11 cellular contexts compared by ENCODE assay signal in genomic region chr12:2494490-2495192, GRCh38.
DNase-seq lines count a peak whose midpoint lies in the region; ATAC-seq and TF ChIP-seq lines count a peak whose summit lies in the region.
"Had no signal": no experiment of that assay in that cellular context is flagged by ENCODE, and none has a peak within 500 bp of the region (broad histone marks: within the 10 kb centered on the region; RNA-seq: fewer than 3 reads in every experiment).

No MANE protein-coding gene starts in this region.

- no peaks in the 10 kb centered on the region for H3K27me3 ChIP-seq in heart right ventricle
- H3K27me3 ChIP-seq in transverse colon = no peaks in the 10 kb centered on the region
- no peaks in the 10 kb centered on the region for H3K27me3 ChIP-seq in GM23338 (ENCODE audit: insufficient read depth)

- H3K4me3 Mint-ChIP-seq in nephron = peak overlapping the region in 2 of 3 experiments; percentile 10 to 15
- no peak overlapping the region for H3K4me3 Mint-ChIP-seq in GM23338
- H3K4me3 Mint-ChIP-seq: CD4-positive, CD25-positive, alpha-beta regulatory T cell had no signal

- H3F3A ChIP-seq in GM23338 (replicated peaks; ENCODE audit: low read depth) = no peaks in the 10 kb centered on the region

- intact Hi-C loops in heart right ventricle (cut with DNase I) = loop anchor here in 3 of 10 donors (5.0 kb wide), 2 partner anchors 37 to 68 kb away; no protein-coding TSS in a partner anchor
- intact Hi-C loops in transverse colon (cut with DNase I; ENCODE audit: low total_unique reads) = no loop called here

- 19 to 25% methylated on average over 8 of the region's 8 CpGs for WGBS in heart right ventricle, 2 donors
- 21 to 36% methylated on average over 4 to 8 of the region's 8 CpGs for WGBS in transverse colon (ENCODE audit: low coverage in 1 of 2), 2 donors

- H3K4me1 ChIP-seq in heart right ventricle = peaks cover 22 to 92% (median 61%) of the 10 kb centered on the region in 9 donors
- peaks cover 18 to 57% (median 34%) of the 10 kb centered on the region in 4 donors for H3K4me1 ChIP-seq in transverse colon
- no peaks in the 10 kb centered on the region for H3K4me1 ChIP-seq in GM23338 (ENCODE audit: insufficient read depth)

- H3K27ac ChIP-seq in heart right ventricle (peak overlapping the region; percentile 15 to 87 (median 72)), transverse colon (peak overlapping the region; percentile 39 to 62 (median 44)), GM23338 (ENCODE audit: low read depth) (no peak overlapping the region)

- no peak for TF ChIP-seq CTCF in astrocyte of the cerebellum (IDR thresholded peaks at IDR 0.05; ENCODE audit: low read depth, low read length, missing control alignments)
- TF ChIP-seq CTCF in heart right ventricle (IDR thresholded peaks at IDR 0.05) = no peak
- no peak for TF ChIP-seq CTCF in nephron (IDR thresholded peaks at IDR 0.05; ENCODE audit: unreplicated experiment in 3 of 3)
- TF ChIP-seq CTCF in transverse colon (IDR thresholded peaks at IDR 0.05) = no peak
- TF ChIP-seq CTCF in GM23338 (conservative IDR thresholded peaks at IDR 0.05; ENCODE audit: low read depth in 2 of 2) = no peak

- DNase-seq in astrocyte of the cerebellum (ENCODE audit: low read depth) = peak; percentile 5
- peak in 1 of 2 donors; percentile 77 for DNase-seq in heart right ventricle
- DNase-seq in transverse colon = peak; percentile 27
- no peak for DNase-seq in GM23338 (ENCODE audit: low spot score)
- DNase-seq in inferior parietal cortex (ENCODE audit: extremely low spot score) = no peak
- no peak for DNase-seq in NCI-H69 (lab: John Stamatoyannopoulos, UW)
- DNase-seq: activated CD4-positive, alpha-beta T cell treated with anti-CD3 and anti-CD28 coated beads for 1 hour; CD4-positive, CD25-positive, alpha-beta regulatory T cell; kidney glomerular epithelial cell; stimulated activated CD4-positive, alpha-beta T cell treated with anti-CD3 and anti-CD28 coated beads, Interleukin-1b, Interleukin-23, amount 100 ng/mL, for 48 hours had no signal

- H3K27ac Mint-ChIP-seq in nephron (peak overlapping the region; percentile 44 to 77 (median 73)), GM23338 (no peak overlapping the region)
- H3K27ac Mint-ChIP-seq: CD4-positive, CD25-positive, alpha-beta regulatory T cell had no signal

- H3K27me3 Mint-ChIP-seq in nephron (ENCODE audit: low read depth) = peaks cover 3% of the 10 kb centered on the region
- H3K27me3 Mint-ChIP-seq in GM23338 (ENCODE audit: insufficient read depth, low read depth, poor library complexity) = peaks cover 5% of the 10 kb centered on the region

- H4K20me1 ChIP-seq in GM23338 (replicated peaks; ENCODE audit: insufficient read depth) = no peaks in the 10 kb centered on the region

- no peak overlapping the region for H3K4me3 ChIP-seq in astrocyte of the cerebellum (ENCODE audit: low read depth, low read length)
- H3K4me3 ChIP-seq in heart right ventricle = no peak overlapping the region
- no peak overlapping the region for H3K4me3 ChIP-seq in transverse colon
- H3K4me3 ChIP-seq in GM23338 = no peak overlapping the region

- in situ Hi-C loops in astrocyte of the cerebellum (cut with HindIII; ENCODE audit: low sequenced_read_pairs) = no loop called here
- in situ Hi-C loops in transverse colon (cut with MboI; ENCODE audit: low pct_ligation_motif_present in 1 of 4, low pct_unique_long_range_greater_than_20kb in 1 of 4, low sequenced_read_pairs in 3 of 4) = no loop called here

- peaks cover 18% of the 10 kb centered on the region for H3K4me1 Mint-ChIP-seq in nephron
- H3K4me1 Mint-ChIP-seq in GM23338 = no peaks in the 10 kb centered on the region
- H3K4me1 Mint-ChIP-seq: CD4-positive, CD25-positive, alpha-beta regulatory T cell had no signal

- TF ChIP-seq POLR2A in transverse colon (IDR thresholded peaks at IDR 0.05) = no peak

- no peak for TF ChIP-seq EP300 in transverse colon (IDR thresholded peaks at IDR 0.05; ENCODE audit: low read depth)

- H3K4me2 ChIP-seq in GM23338 = no peak overlapping the region

- no peak overlapping the region for H2AFZ ChIP-seq in GM23338

- no peaks in the 10 kb centered on the region for H3K9me2 ChIP-seq in GM23338 (ENCODE audit: insufficient read depth)

- H3K79me2 ChIP-seq in GM23338 (replicated peaks; ENCODE audit: insufficient read depth) = no peaks in the 10 kb centered on the region

- ATAC-seq in heart right ventricle (peak; percentile 41 to 81 (median 58)), GM23338 (no peak)

- H3K9me3 Mint-ChIP-seq in nephron = no peaks in the 10 kb centered on the region
- H3K9me3 Mint-ChIP-seq in GM23338 = no peaks in the 10 kb centered on the region

- H3K36me3 ChIP-seq in heart right ventricle (peaks cover 0 to 21% (median 0%) of the 10 kb centered on the region in 9 donors), transverse colon (no peaks in the 10 kb centered on the region), GM23338 (ENCODE audit: insufficient read depth) (no peaks in the 10 kb centered on the region)

- no peaks in the 10 kb centered on the region for H3K9me3 ChIP-seq in heart right ventricle
- H3K9me3 ChIP-seq in transverse colon = no peaks in the 10 kb centered on the region

- H3K36me3 Mint-ChIP-seq in nephron (ENCODE audit: low read depth) (no peaks in the 10 kb centered on the region), GM23338 (ENCODE audit: low read depth) (no peaks in the 10 kb centered on the region)
- H3K36me3 Mint-ChIP-seq: CD4-positive, CD25-positive, alpha-beta regulatory T cell had no signal

TF ChIP-seq in GM23338, 12 proteins besides CTCF, POLR2A, EP300 and RAD21 (continues in another document):
- no peak for TF ChIP-seq REST (IDR thresholded peaks at IDR 0.05; ENCODE audit: unreplicated experiment)
- no peak for TF ChIP-seq EZH2 (IDR thresholded peaks at IDR 0.05; ENCODE audit: low read depth, unreplicated experiment)
- TF ChIP-seq ETS1 (IDR thresholded peaks at IDR 0.05) = no peak
- TF ChIP-seq JUNB (IDR thresholded peaks at IDR 0.05; ENCODE audit: unreplicated experiment) = no peak
- no peak for TF ChIP-seq CREB1 (CRISPR knock-in tag; IDR thresholded peaks at IDR 0.05; ENCODE audit: low read depth)
- no peak for TF ChIP-seq ZNF331 (CRISPR knock-in tag; IDR thresholded peaks at IDR 0.05; ENCODE audit: low read depth)

Comparison
In these comparisons a context has a peak if more than half of its experiments do, and no peak if none do; other contexts are left out.
1. DNase-seq: peak in astrocyte of the cerebellum (single experiment) and transverse colon (single experiment); none in GM23338 (single experiment), inferior parietal cortex (single experiment) and NCI-H69 (single experiment).